1 cellular context compared by ENCODE assay signal in the genomic region with DNA sequence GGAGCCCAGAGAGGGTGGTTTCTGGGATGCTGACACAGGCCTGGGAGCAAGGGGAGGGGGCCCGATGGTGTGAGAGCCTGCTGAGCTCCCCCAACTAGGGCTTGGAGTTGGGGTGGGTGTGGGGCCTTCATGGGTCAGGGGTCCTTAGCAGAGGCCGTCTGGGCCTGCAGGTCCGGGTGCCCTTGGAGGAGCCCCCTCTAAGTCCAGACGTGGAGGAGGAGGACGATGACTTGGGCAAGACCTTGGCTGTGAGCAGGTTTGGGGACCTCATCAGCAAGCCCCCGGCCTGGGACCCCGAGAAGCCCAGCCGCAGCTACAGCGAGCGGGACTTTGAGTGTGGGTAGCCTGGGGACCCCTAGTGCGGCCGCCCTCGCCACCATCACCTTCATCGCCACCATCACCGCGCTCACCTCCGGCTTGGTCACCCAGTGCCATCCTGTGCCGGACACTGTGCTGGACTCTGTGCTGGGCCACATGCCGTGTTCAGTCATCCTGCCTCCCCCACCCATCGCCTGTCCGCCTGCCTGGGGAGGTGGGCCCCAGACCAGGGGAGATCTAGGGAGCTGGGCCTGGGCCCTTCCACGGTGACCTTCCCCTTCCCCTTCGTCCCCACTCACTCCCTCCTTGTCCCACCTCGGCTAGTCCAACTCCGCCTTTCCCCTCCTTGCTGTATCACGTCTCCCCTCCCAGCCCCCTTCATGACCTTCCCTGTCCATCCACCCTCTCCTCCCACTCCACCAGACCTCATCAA.
TF ChIP-seq lines count a peak whose summit lies in the region.

No MANE protein-coding gene starts in this region.

TF ChIP-seq in HEK293, 187 proteins besides CTCF, POLR2A, EP300 and RAD21 (continued from another document):
- TF ChIP-seq, protein P1, sequence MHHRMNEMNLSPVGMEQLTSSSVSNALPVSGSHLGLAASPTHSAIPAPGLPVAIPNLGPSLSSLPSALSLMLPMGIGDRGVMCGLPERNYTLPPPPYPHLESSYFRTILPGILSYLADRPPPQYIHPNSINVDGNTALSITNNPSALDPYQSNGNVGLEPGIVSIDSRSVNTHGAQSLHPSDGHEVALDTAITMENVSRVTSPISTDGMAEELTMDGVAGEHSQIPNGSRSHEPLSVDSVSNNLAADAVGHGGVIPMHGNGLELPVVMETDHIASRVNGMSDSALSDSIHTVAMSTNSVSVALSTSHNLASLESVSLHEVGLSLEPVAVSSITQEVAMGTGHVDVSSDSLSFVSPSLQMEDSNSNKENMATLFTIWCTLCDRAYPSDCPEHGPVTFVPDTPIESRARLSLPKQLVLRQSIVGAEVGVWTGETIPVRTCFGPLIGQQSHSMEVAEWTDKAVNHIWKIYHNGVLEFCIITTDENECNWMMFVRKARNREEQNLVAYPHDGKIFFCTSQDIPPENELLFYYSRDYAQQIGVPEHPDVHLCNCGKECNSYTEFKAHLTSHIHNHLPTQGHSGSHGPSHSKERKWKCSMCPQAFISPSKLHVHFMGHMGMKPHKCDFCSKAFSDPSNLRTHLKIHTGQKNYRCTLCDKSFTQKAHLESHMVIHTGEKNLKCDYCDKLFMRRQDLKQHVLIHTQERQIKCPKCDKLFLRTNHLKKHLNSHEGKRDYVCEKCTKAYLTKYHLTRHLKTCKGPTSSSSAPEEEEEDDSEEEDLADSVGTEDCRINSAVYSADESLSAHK (tag by site-specific recombination; IDR thresholded peaks at IDR 0.05), result no peak
- no peak for TF ChIP-seq ZNF707 (tag by site-specific recombination; IDR thresholded peaks at IDR 0.05)
TF ChIP-seq in HEK293: peak in this region for 3.
